Comparison of ENCODE assay signal across 19 cellular contexts in the genomic region with DNA sequence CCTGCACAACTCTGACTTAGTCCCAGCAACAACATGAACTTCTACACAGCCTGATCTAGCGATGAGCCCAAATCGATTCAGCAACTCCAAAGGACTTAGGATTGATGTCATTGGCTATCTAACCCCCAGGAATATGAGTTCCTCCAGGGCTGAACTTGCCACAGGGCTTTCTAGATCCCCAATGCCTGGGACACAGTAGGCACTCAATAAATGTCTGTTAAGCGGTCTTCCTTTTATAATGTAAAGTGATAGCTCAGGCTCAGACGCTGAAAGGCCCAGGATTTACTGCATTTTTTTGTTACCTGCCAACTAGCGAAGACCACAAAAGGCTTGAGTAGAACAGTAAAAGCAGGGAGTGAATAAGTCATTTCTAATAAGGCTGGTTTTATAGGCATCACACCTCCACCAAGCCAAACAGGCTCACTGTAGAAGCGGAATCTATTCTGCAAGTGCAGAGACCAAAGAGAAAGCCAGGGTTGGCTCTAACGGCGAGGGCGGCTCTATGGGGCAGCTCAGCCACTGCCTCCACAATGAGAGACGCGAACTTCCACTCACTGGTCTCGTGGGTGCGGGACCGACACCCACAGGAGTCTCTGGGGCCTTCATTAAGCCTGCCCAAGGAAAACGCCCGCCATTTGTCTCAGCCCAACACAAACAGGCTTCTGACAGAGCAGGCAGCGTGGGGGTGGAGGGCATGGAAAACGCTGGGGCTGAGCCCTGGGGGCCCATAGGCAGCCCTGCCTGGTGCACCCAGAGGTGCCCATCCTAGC. TPM values are rescaled to one million over a fixed set of nuclear protein-coding genes. Genes with fewer than 3 reads are reported as not detected.
DNase-seq lines count a peak whose midpoint lies in the region; ATAC-seq, FAIRE-seq and TF ChIP-seq lines count a peak whose summit lies in the region.
"Had no signal": no experiment of that assay in that cellular context is flagged by ENCODE, and none has a peak within 500 bp of the region (broad histone marks: within the 10 kb centered on the region; RNA-seq: fewer than 3 reads in every experiment).

No MANE protein-coding gene starts in this region.

- TF ChIP-seq RAD21 in HepG2 (CRISPR knock-in tag; IDR thresholded peaks at IDR 0.05): no peak

- H3K36me3 Mint-ChIP-seq in activated T-helper 17 cell treated with anti-CD3 and anti-CD28 coated beads, Interleukin-2, amount 50 U/mL, for 72 hours (ENCODE audit: low read depth): peaks cover 17% of the 10 kb centered on the region
- no peaks in the 10 kb centered on the region for H3K36me3 Mint-ChIP-seq in glutamatergic neuron (ENCODE audit: unreplicated experiment)

- H3K27ac Mint-ChIP-seq in activated T-helper 17 cell treated with anti-CD3 and anti-CD28 coated beads, Interleukin-2, amount 50 U/mL, for 72 hours: peak overlapping the region; percentile 84
- H3K27ac Mint-ChIP-seq in glutamatergic neuron (ENCODE audit: unreplicated experiment): no peak overlapping the region

- no TSS peak for BruUV-seq in HepG2 (replicated peaks; lab: Mats Ljungman, UMichigan)

- TF ChIP-seq POLR2A in HepG2 (IDR thresholded peaks at IDR 0.05; ENCODE audit: insufficient read depth in 1 of 2, low read depth in 2 of 2, low read length in 2 of 2) (no peak), right lobe of liver (IDR thresholded peaks at IDR 0.05) (no peak)

- H3K4me3 ChIP-seq in HepG2 (replicated peaks in 1 of 3; ENCODE audit: insufficient read depth in 1 of 3, low read depth in 2 of 3, low read length in 3 of 3) (no peak overlapping the region), right lobe of liver (no peak overlapping the region), HUES48 (ENCODE audit: low read depth, low read length) (no peak overlapping the region)

- no peak overlapping the region for H2AFZ ChIP-seq in HepG2 (ENCODE audit: low read length)

- H3K79me2 ChIP-seq in HepG2 (ENCODE audit: insufficient read depth, low read length): no peaks in the 10 kb centered on the region

- DNase-seq in HepG2 (ENCODE audit: low spot score): no peak
- DNase-seq in right lobe of liver: no peak
- no peak for DNase-seq in HUDEP-2 (lab: John Stamatoyannopoulos, UW; ENCODE audit: unreplicated experiment in 76 of 76)
- no peak for DNase-seq in glutamatergic neuron
- DNase-seq: BE2C, DMS53, GF-D8, KG1, NCI-H1694, NCI-H2081, NCI-H446, NCI-H526, OCI-M1, Right ventricle myocardium superior had no signal

- POLR2A ChIA-PET in HepG2 (lab: Yijun Ruan, JAX): no interaction called here

- no peak overlapping the region for H3K4me2 ChIP-seq in HepG2 (ENCODE audit: low read depth, low read length)

- WGBS in HepG2 (ENCODE audit: low lambda C conversion rate): 95% methylated on average over 12 of the region's 18 CpGs
- WGBS in right lobe of liver (ENCODE audit: insufficient coverage, low coverage, low lambda C conversion rate, missing lambda C conversion rate): 99% methylated on average over 9 of the region's 18 CpGs

- H3K27ac ChIP-seq in HepG2 (ENCODE audit: extremely low read length, insufficient read depth, low read length) (no peak overlapping the region), right lobe of liver (no peak overlapping the region), HUES48 (ENCODE audit: low read depth, low read length) (peak overlapping the region; percentile 22)

- peaks cover 35% of the 10 kb centered on the region for H3K4me1 ChIP-seq in HepG2 (ENCODE audit: insufficient read depth, low read length)
- H3K4me1 ChIP-seq in right lobe of liver: peaks cover 0 to 26% (median 7%) of the 10 kb centered on the region in 4 donors
- H3K4me1 ChIP-seq in HUES48 (ENCODE audit: control insufficient read depth, insufficient read depth, low read length): peaks cover 36% of the 10 kb centered on the region

- H3K9ac ChIP-seq in HepG2 (ENCODE audit: insufficient read depth, low read depth, low read length) (no peak overlapping the region), HUES48 (ENCODE audit: low read depth, low read length) (no peak overlapping the region)

- no peak for FAIRE-seq in HepG2 (lab: Jason Lieb, UNC)
- FAIRE-seq: D721Med had no signal

- CTCF ChIA-PET in HepG2 (lab: Yijun Ruan, JAX; ENCODE audit: low intra/inter-chr PET ratio, low total read pairs): no interaction called here

- H3K27me3 ChIP-seq in HepG2 (ENCODE audit: control insufficient read depth in 1 of 2, insufficient read depth in 2 of 2, low read length in 2 of 2) (no peaks in the 10 kb centered on the region), right lobe of liver (no peaks in the 10 kb centered on the region), HUES48 (ENCODE audit: control insufficient read depth, insufficient read depth, low read length) (no peaks in the 10 kb centered on the region)
- H3K27me3 ChIP-seq: BE2C had no signal

- no peak for TF ChIP-seq CTCF in HepG2 (CRISPR knock-in tag; IDR thresholded peaks at IDR 0.05)
- TF ChIP-seq CTCF in right lobe of liver (IDR thresholded peaks at IDR 0.05): no peak
- TF ChIP-seq CTCF in glutamatergic neuron (IDR thresholded peaks at IDR 0.05; ENCODE audit: partially characterized antibody, unreplicated experiment): no peak

- no peaks in the 10 kb centered on the region for H3K9me3 Mint-ChIP-seq in activated T-helper 17 cell treated with anti-CD3 and anti-CD28 coated beads, Interleukin-2, amount 50 U/mL, for 72 hours
- peaks cover 14% of the 10 kb centered on the region for H3K9me3 Mint-ChIP-seq in glutamatergic neuron (ENCODE audit: unreplicated experiment)

- ATAC-seq in HepG2 (no peak), right lobe of liver (no peak), esophagus mucosa (no peak)
- no peak for ATAC-seq in activated T-helper 17 cell treated with anti-CD3 and anti-CD28 coated beads, Interleukin-2, amount 50 U/mL, for 72 hours (replicated peaks)
- ATAC-seq: HCT116 had no signal

- no peaks in the 10 kb centered on the region for H3K27me3 Mint-ChIP-seq in activated T-helper 17 cell treated with anti-CD3 and anti-CD28 coated beads, Interleukin-2, amount 50 U/mL, for 72 hours
- H3K27me3 Mint-ChIP-seq in glutamatergic neuron (ENCODE audit: unreplicated experiment): peaks cover 8% of the 10 kb centered on the region

- H3K4me1 Mint-ChIP-seq in activated T-helper 17 cell treated with anti-CD3 and anti-CD28 coated beads, Interleukin-2, amount 50 U/mL, for 72 hours: peaks cover 21% of the 10 kb centered on the region
- peaks cover 50% of the 10 kb centered on the region for H3K4me1 Mint-ChIP-seq in glutamatergic neuron (ENCODE audit: low read depth, unreplicated experiment)

- TF ChIP-seq EP300 in HepG2 (IDR thresholded peaks at IDR 0.05; ENCODE audit: low read depth in 2 of 2, low read length in 2 of 2) (no peak), HepG2 (CRISPR knock-in tag; IDR thresholded peaks at IDR 0.05; ENCODE audit: borderline replicate concordance) (no peak)

- intact Hi-C loops in HepG2 (cut with micrococcal nuclease; ENCODE audit: unreplicated experiment) (loop anchor here (5.0 kb wide), 1 partner anchor 52 kb away; no protein-coding TSS in a partner anchor), right lobe of liver (cut with DNase I) (loop anchor here in 1 of 2 donors (10.0 kb wide), 1 partner anchor 50 kb away; no protein-coding TSS in a partner anchor)

- H3K36me3 ChIP-seq in HepG2 (replicated peaks in 1 of 2; ENCODE audit: control insufficient read depth in 1 of 2, insufficient read depth in 2 of 2, low read length in 2 of 2) (no peaks in the 10 kb centered on the region), right lobe of liver (no peaks in the 10 kb centered on the region), HUES48 (ENCODE audit: control insufficient read depth, insufficient read depth, low read length) (no peaks in the 10 kb centered on the region)
- H3K36me3 ChIP-seq: BE2C had no signal

- no peak overlapping the region for H3K4me3 Mint-ChIP-seq in activated T-helper 17 cell treated with anti-CD3 and anti-CD28 coated beads, Interleukin-2, amount 50 U/mL, for 72 hours
- H3K4me3 Mint-ChIP-seq in glutamatergic neuron (ENCODE audit: unreplicated experiment): no peak overlapping the region

- no peaks in the 10 kb centered on the region for H3K9me3 ChIP-seq in HepG2 (ENCODE audit: low read length)
- no peaks in the 10 kb centered on the region for H3K9me3 ChIP-seq in right lobe of liver
- H3K9me3 ChIP-seq in HUES48 (ENCODE audit: control insufficient read depth, insufficient read depth, low read length): no peaks in the 10 kb centered on the region
- H3K9me3 ChIP-seq: BE2C had no signal

- in situ Hi-C loops in HepG2 (cut with HindIII; ENCODE audit: extremely low pct_ligation_motif_present, low pct_unique_long_range_greater_than_20kb): no loop called here

- H4K20me1 ChIP-seq in HepG2 (ENCODE audit: insufficient read depth, low read length): no peaks in the 10 kb centered on the region

TF ChIP-seq in HepG2, 621 proteins besides CTCF, POLR2A, EP300 and RAD21 (continues in another document):
- TF ChIP-seq CHD4 (IDR thresholded peaks at IDR 0.05; ENCODE audit: borderline replicate concordance, low read length): no peak
- TF ChIP-seq RXRB (CRISPR knock-in tag; IDR thresholded peaks at IDR 0.05; ENCODE audit: borderline replicate concordance): no peak

RNA-seq across cellular contexts. Expression of gene HLCS, which starts 52.0 kb away (rescaled TPM):
- total RNA-seq in HepG2 (2016; rRNA removed; fragmentation: Illumina TruSeq; extraction: Trizol): 11.7 and 12.3 TPM in 2 replicates
- total RNA-seq in HepG2 (2016; cell fraction: cytosol; rRNA removed; fragmentation: Illumina TruSeq; extraction: Trizol; ENCODE audit: low read depth): 1.5 and 2.2 TPM in 2 replicates
- 10.3 and 11.9 TPM in 2 replicates for total RNA-seq in HepG2 (2016; cell fraction: insoluble cytoplasmic fraction; rRNA removed; fragmentation: Illumina TruSeq; extraction: Trizol)
- total RNA-seq in HepG2 (2016; cell fraction: membrane; rRNA removed; fragmentation: Illumina TruSeq; extraction: Trizol): 4.5 and 4.8 TPM in 2 replicates
- 14.0 and 14.6 TPM in 2 replicates for total RNA-seq in HepG2 (2016; cell fraction: nucleus; rRNA removed; fragmentation: Illumina TruSeq; extraction: Trizol)
- 7.9 and 8.5 TPM in 2 replicates for polyA plus RNA-seq in HepG2 (2011; rRNA removed)
- 6.1 and 8.3 TPM in 2 replicates for polyA plus RNA-seq in HepG2 (2011; cell fraction: cytosol; rRNA removed)
- 12.9 and 14.6 TPM in 2 replicates for polyA plus RNA-seq in HepG2 (2011; cell fraction: nucleus; rRNA removed)
- 6.0 and 7.1 TPM in 2 replicates for polyA plus RNA-seq in HepG2 (2012)
- 0.45 and 0.71 TPM in 2 replicates for polyA plus RNA-seq in HepG2 (2016; cell fraction: cytosol; fragmentation: Illumina TruSeq; extraction: Trizol; ENCODE audit: low read depth)
- 6.7 and 7.3 TPM in 2 replicates for polyA plus RNA-seq in HepG2 (2016; cell fraction: insoluble cytoplasmic fraction; fragmentation: Illumina TruSeq; extraction: Trizol; ENCODE audit: low read depth)
- 1.6 and 1.7 TPM in 2 replicates for polyA plus RNA-seq in HepG2 (2016; cell fraction: membrane; fragmentation: Illumina TruSeq; extraction: Trizol; ENCODE audit: low read depth)
- 8.3 and 8.6 TPM in 2 replicates for polyA plus RNA-seq in HepG2 (2016; cell fraction: nucleus; fragmentation: Illumina TruSeq; extraction: Trizol; ENCODE audit: insufficient read depth, low read depth)
- polyA minus RNA-seq in HepG2 (2011; rRNA and poly(A)+ RNA removed; ENCODE audit: low replicate concordance): 14.5 and 27.4 TPM in 2 replicates
- polyA minus RNA-seq in HepG2 (2011; cell fraction: cytosol; rRNA and poly(A)+ RNA removed): 9.3 and 9.7 TPM in 2 replicates
- polyA minus RNA-seq in HepG2 (2011; cell fraction: nucleus; rRNA and poly(A)+ RNA removed): 32.3 and 32.4 TPM in 2 replicates
- total RNA-seq in right lobe of liver: 10 to 100 TPM; 12.6 to 19.1 (median 16.0) TPM
- 10 to 100 TPM; 14.5 to 17.8 TPM for total RNA-seq in activated T-helper 17 cell treated with anti-CD3 and anti-CD28 coated beads, Interleukin-2, amount 50 U/mL, for 72 hours
- 11.6 TPM for total RNA-seq in esophagus mucosa
- 15.9 TPM for total RNA-seq in glutamatergic neuron (ENCODE audit: unreplicated experiment)
